ENCODE assay signal across 8 cellular contexts in genomic region chr14:71403673-71404072, GRCh38.
DNase-seq lines count a peak whose midpoint lies in the region; ATAC-seq, FAIRE-seq and TF ChIP-seq lines count a peak whose summit lies in the region.

No MANE protein-coding gene starts in this region.

- POLR2A ChIA-PET in WTC11 (lab: Charles Lee): interaction anchor here (0.5 to 0.7 kb wide), 3 partner anchors 72 to 449 kb away, joined by 6 to 7 read pairs (median 6); no protein-coding TSS in a partner anchor

- no peak for FAIRE-seq in kidney (lab: Jason Lieb, UNC)

- H3K4me3 Mint-ChIP-seq in IgD-negative memory B cell (peak overlapping the region in 1 of 4 donors; percentile 19), WTC11 (no peak overlapping the region)

- ATAC-seq in heart right ventricle: no peak
- peak; percentile 50; the same call in 1 of the 2 replicates for ATAC-seq in WTC11

- H3K4me1 Mint-ChIP-seq in IgD-negative memory B cell (peaks cover 18 to 37% (median 23%) of the 10 kb centered on the region in 3 donors), WTC11 (peaks cover 28% of the 10 kb centered on the region)

- no peak overlapping the region for H3K9ac ChIP-seq in kidney (ENCODE audit: low read length in 2 of 2)

- peaks cover 0 to 2% (median 0%) of the 10 kb centered on the region in 3 donors for H3K9me3 Mint-ChIP-seq in IgD-negative memory B cell
- peaks cover 5% of the 10 kb centered on the region for H3K9me3 Mint-ChIP-seq in WTC11

- peaks cover 6% of the 10 kb centered on the region for H3K4me1 ChIP-seq in cardiac muscle cell (ENCODE audit: low read depth)
- peaks cover 0 to 27% (median 0%) of the 10 kb centered on the region in 9 donors for H3K4me1 ChIP-seq in heart right ventricle
- H3K4me1 ChIP-seq in kidney (ENCODE audit: control insufficient read depth in 1 of 2, insufficient read depth in 1 of 2, low read depth in 1 of 2, low read length in 2 of 2): no peaks in the 10 kb centered on the region
- peaks cover 0 to 22% (median 0%) of the 10 kb centered on the region in 3 donors for H3K4me1 ChIP-seq in esophagus squamous epithelium

- TF ChIP-seq POLR2A in esophagus squamous epithelium (IDR thresholded peaks at IDR 0.05): no peak

- H3K36me3 ChIP-seq in cardiac muscle cell: no peaks in the 10 kb centered on the region
- no peaks in the 10 kb centered on the region for H3K36me3 ChIP-seq in heart right ventricle
- H3K36me3 ChIP-seq in kidney (ENCODE audit: control insufficient read depth in 1 of 2, insufficient read depth in 2 of 2, low read length in 2 of 2): no peaks in the 10 kb centered on the region
- no peaks in the 10 kb centered on the region for H3K36me3 ChIP-seq in esophagus squamous epithelium

- no peaks in the 10 kb centered on the region for H3K36me3 Mint-ChIP-seq in IgD-negative memory B cell
- no peaks in the 10 kb centered on the region; the same call in 1 of the 2 replicates for H3K36me3 Mint-ChIP-seq in WTC11

- intact Hi-C loops in heart right ventricle (cut with DNase I) (no loop called here), kidney (cut with DNase I) (no loop called here), esophagus squamous epithelium (cut with DNase I) (no loop called here)

- no peak overlapping the region for H3K4me3 ChIP-seq in cardiac muscle cell
- H3K4me3 ChIP-seq in heart right ventricle: no peak overlapping the region
- H3K4me3 ChIP-seq in kidney (ENCODE audit: low read length in 2 of 2): no peak overlapping the region
- no peak overlapping the region for H3K4me3 ChIP-seq in esophagus squamous epithelium

- H3K27me3 Mint-ChIP-seq in IgD-negative memory B cell (no peaks in the 10 kb centered on the region), WTC11 (ENCODE audit: low read depth) (no peaks in the 10 kb centered on the region)

- H3K27me3 ChIP-seq in cardiac muscle cell (no peaks in the 10 kb centered on the region), heart right ventricle (no peaks in the 10 kb centered on the region), esophagus squamous epithelium (no peaks in the 10 kb centered on the region)

- peak; percentile 4 for TF ChIP-seq CTCF in cardiac muscle cell (IDR thresholded peaks at IDR 0.05; ENCODE audit: low read depth, low read length)
- no peak for TF ChIP-seq CTCF in heart right ventricle (IDR thresholded peaks at IDR 0.05)
- no peak for TF ChIP-seq CTCF in WTC11 (IDR thresholded peaks at IDR 0.05)
- peak; percentile 10 for TF ChIP-seq CTCF in kidney (IDR thresholded peaks at IDR 0.05; ENCODE audit: borderline replicate concordance, extremely low read depth, insufficient read depth)
- TF ChIP-seq CTCF in esophagus squamous epithelium (IDR thresholded peaks at IDR 0.05): peak in 2 of 6 experiments; percentile 19 to 44

- DNase-seq in cardiac muscle cell (ENCODE audit: low read depth in 1 of 2, low spot score in 1 of 2) (peak in 1 of 2 donors; percentile 47), heart right ventricle (no peak), WTC11 (ENCODE audit: low spot score) (no peak), kidney (no peak), esophagus squamous epithelium (lab: John Stamatoyannopoulos, UW) (no peak), NCI-H128 (lab: John Stamatoyannopoulos, UW; ENCODE audit: unreplicated experiment) (no peak), HK-2 (ENCODE audit: unreplicated experiment) (no peak)

- peak overlapping the region in 2 of 3 donors; percentile 77 to 88 for H3K27ac Mint-ChIP-seq in IgD-negative memory B cell
- no peak overlapping the region for H3K27ac Mint-ChIP-seq in WTC11

- H3K27ac ChIP-seq in cardiac muscle cell (no peak overlapping the region), heart right ventricle (no peak overlapping the region), kidney (ENCODE audit: low read depth in 2 of 2, low read length in 2 of 2) (no peak overlapping the region), esophagus squamous epithelium (no peak overlapping the region)

- CTCF ChIA-PET in WTC11 (lab: Charles Lee): interaction anchor here (0.5 to 1.3 kb wide), 8 partner anchors 11 to 237 kb away, joined by 3 to 5 read pairs (median 4); no protein-coding TSS in a partner anchor

- H3K9me3 ChIP-seq in cardiac muscle cell (ENCODE audit: low read depth) (no peaks in the 10 kb centered on the region), heart right ventricle (no peaks in the 10 kb centered on the region), kidney (ENCODE audit: control insufficient read depth in 1 of 2, low read length in 2 of 2) (no peaks in the 10 kb centered on the region), esophagus squamous epithelium (no peaks in the 10 kb centered on the region)

TF ChIP-seq in WTC11, 78 proteins besides CTCF, POLR2A, EP300 and RAD21:
- TF ChIP-seq ZNF121 (CRISPR knock-in tag; IDR thresholded peaks at IDR 0.05) (no peak), FOXJ3 (CRISPR knock-in tag; IDR thresholded peaks at IDR 0.05; ENCODE audit: borderline replicate concordance) (no peak), PRDM15 (CRISPR knock-in tag; IDR thresholded peaks at IDR 0.05) (no peak), CREB1 (CRISPR knock-in tag; IDR thresholded peaks at IDR 0.05) (no peak), ZNF425 (CRISPR knock-in tag; conservative IDR thresholded peaks at IDR 0.05) (no peak), NR1H2 (CRISPR knock-in tag; IDR thresholded peaks at IDR 0.05) (no peak), ZNF512 (CRISPR knock-in tag; IDR thresholded peaks at IDR 0.05; ENCODE audit: borderline replicate concordance) (no peak), SP1 (CRISPR knock-in tag; conservative IDR thresholded peaks at IDR 0.05) (no peak), SOX15 (CRISPR knock-in tag; IDR thresholded peaks at IDR 0.05) (no peak)
- TF ChIP-seq, protein P1, sequence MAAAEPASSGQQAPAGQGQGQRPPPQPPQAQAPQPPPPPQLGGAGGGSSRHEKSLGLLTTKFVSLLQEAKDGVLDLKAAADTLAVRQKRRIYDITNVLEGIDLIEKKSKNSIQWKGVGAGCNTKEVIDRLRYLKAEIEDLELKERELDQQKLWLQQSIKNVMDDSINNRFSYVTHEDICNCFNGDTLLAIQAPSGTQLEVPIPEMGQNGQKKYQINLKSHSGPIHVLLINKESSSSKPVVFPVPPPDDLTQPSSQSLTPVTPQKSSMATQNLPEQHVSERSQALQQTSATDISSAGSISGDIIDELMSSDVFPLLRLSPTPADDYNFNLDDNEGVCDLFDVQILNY (CRISPR knock-in tag; IDR thresholded peaks at IDR 0.05): no peak

Comparison
In these comparisons a context has a peak if more than half of its experiments do, and no peak if none do; other contexts are left out.
1. CTCF ChIP-seq: peak in cardiac muscle cell (single experiment) and kidney (single experiment); none in heart right ventricle (0 of 9) and WTC11 (single experiment).